Comparison of ENCODE assay signal across 11 cellular contexts in the genomic region with DNA sequence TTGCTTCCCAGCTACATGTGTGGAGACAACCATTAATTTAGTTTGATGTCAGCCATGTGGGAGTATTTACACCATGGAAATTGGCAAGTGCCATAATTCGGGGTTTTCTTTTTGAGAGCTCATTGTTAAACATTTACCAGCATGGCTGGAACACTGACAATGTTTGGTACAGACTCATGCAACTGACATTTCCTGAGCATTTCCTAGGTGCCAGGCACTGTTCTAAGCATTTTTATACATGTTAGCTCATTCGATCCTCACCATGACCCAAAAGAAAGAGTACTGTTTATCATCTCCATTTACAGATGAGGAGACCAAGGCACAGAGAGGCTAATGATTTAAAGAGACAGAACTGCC.
A peak's percentile ranks its signal among the peaks of the same experiment; 100 is the strongest.
DNase-seq lines count a peak whose midpoint lies in the region; ATAC-seq, FAIRE-seq and TF ChIP-seq lines count a peak whose summit lies in the region.
"Had no signal": no experiment of that assay in that cellular context is flagged by ENCODE, and none has a peak within 500 bp of the region (broad histone marks: within the 10 kb centered on the region; RNA-seq: fewer than 3 reads in every experiment).

No MANE protein-coding gene starts in this region.

- DNase-seq in astrocyte (ENCODE audit: low read depth) (peak; percentile 91), sigmoid colon (no peak), esophagus muscularis mucosa (ENCODE audit: extremely low spot score) (no peak), GDM1 (lab: John Stamatoyannopoulos, UW) (no peak), aorta (no peak)
- DNase-seq: heart right ventricle had no signal

- TF ChIP-seq CTCF in astrocyte (IDR thresholded peaks at IDR 0.05; ENCODE audit: insufficient read depth, low read depth, low read length) (no peak), sigmoid colon (IDR thresholded peaks at IDR 0.05) (no peak), esophagus muscularis mucosa (IDR thresholded peaks at IDR 0.05) (no peak)

- H3K9me3 ChIP-seq in astrocyte (ENCODE audit: insufficient read depth, low read depth, low read length), result no peaks in the 10 kb centered on the region
- H3K9me3 ChIP-seq in mucosa of rectum (ENCODE audit: control insufficient read depth in 2 of 2, low read length in 2 of 2), result no peaks in the 10 kb centered on the region
- no peaks in the 10 kb centered on the region for H3K9me3 ChIP-seq in sigmoid colon
- peaks cover 0 to 7% (median 0%) of the 10 kb centered on the region in 4 donors for H3K9me3 ChIP-seq in esophagus muscularis mucosa
- H3K9me3 ChIP-seq in aorta (ENCODE audit: control insufficient read depth, low read length), result no peaks in the 10 kb centered on the region
- H3K9me3 ChIP-seq: heart right ventricle had no signal

- H3K27me3 ChIP-seq in astrocyte (ENCODE audit: insufficient read depth, low read length) (no peaks in the 10 kb centered on the region), mucosa of rectum (ENCODE audit: control insufficient read depth in 2 of 2, insufficient read depth in 2 of 2, low read length in 2 of 2) (peaks cover 0 to 6% of the 10 kb centered on the region in 2 donors), sigmoid colon (peaks cover 0 to 48% (median 5%) of the 10 kb centered on the region in 3 donors), esophagus muscularis mucosa (peaks cover 0 to 91% (median 0%) of the 10 kb centered on the region in 4 donors), aorta (ENCODE audit: control insufficient read depth in 1 of 2, insufficient read depth in 2 of 2, low read length in 1 of 2) (no peaks in the 10 kb centered on the region)

- ATAC-seq in GM18909 (IDR thresholded peaks at IDR 0.05; ENCODE audit: poor library complexity, unreplicated experiment), result peak; percentile 16
- peak; percentile 36 for ATAC-seq in HG03064 (IDR thresholded peaks at IDR 0.05; ENCODE audit: low read depth, unreplicated experiment)
- no peak for ATAC-seq in aorta (ENCODE audit: low FRiP score)

- H3K27ac Mint-ChIP-seq in astrocyte (ENCODE audit: unreplicated experiment), result peak overlapping the region; percentile 82

- H3K4me1 ChIP-seq in astrocyte (ENCODE audit: insufficient read depth, low read length) (peaks cover 66% of the 10 kb centered on the region), mucosa of rectum (ENCODE audit: control insufficient read depth in 2 of 2, insufficient read depth in 2 of 2, low read length in 2 of 2) (peaks cover 2 to 10% of the 10 kb centered on the region in 2 donors), sigmoid colon (no peaks in the 10 kb centered on the region), esophagus muscularis mucosa (peaks cover 8 to 12% (median 11%) of the 10 kb centered on the region in 4 donors), aorta (ENCODE audit: control insufficient read depth in 1 of 2, insufficient read depth in 2 of 2, low read length in 2 of 2) (no peaks in the 10 kb centered on the region)

- no peak for FAIRE-seq in astrocyte (lab: Jason Lieb, UNC)

- H3K9ac ChIP-seq in astrocyte (ENCODE audit: low read length) (peak overlapping the region; percentile 78), mucosa of rectum (ENCODE audit: low read depth in 1 of 2, low read length in 2 of 2) (no peak overlapping the region)

- peak overlapping the region; percentile 79 for H3K4me2 ChIP-seq in astrocyte (ENCODE audit: low read length)

- peaks cover 42% of the 10 kb centered on the region for H3K4me1 Mint-ChIP-seq in astrocyte (ENCODE audit: low read depth, unreplicated experiment)

- peaks cover 7% of the 10 kb centered on the region for H3K9me3 Mint-ChIP-seq in astrocyte (ENCODE audit: unreplicated experiment)
- H3K9me3 Mint-ChIP-seq: activated naive CD4-positive, alpha-beta T cell treated with anti-CD3 and anti-CD28 coated beads for 36 hours had no signal

- TF ChIP-seq EP300 in sigmoid colon (IDR thresholded peaks at IDR 0.05), result no peak
- no peak for TF ChIP-seq EP300 in esophagus muscularis mucosa (IDR thresholded peaks at IDR 0.05)

- H2AFZ ChIP-seq in astrocyte (ENCODE audit: low read depth, low read length), result no peak overlapping the region

- H3K36me3 ChIP-seq in astrocyte (ENCODE audit: insufficient read depth, low read length) (no peaks in the 10 kb centered on the region), mucosa of rectum (ENCODE audit: control insufficient read depth in 2 of 2, insufficient read depth in 2 of 2, low read length in 2 of 2) (no peaks in the 10 kb centered on the region), sigmoid colon (no peaks in the 10 kb centered on the region), esophagus muscularis mucosa (no peaks in the 10 kb centered on the region), aorta (ENCODE audit: control insufficient read depth in 1 of 2, insufficient read depth in 2 of 2, low read length in 1 of 2) (no peaks in the 10 kb centered on the region)
- H3K36me3 ChIP-seq: heart right ventricle had no signal

- peak overlapping the region; percentile 34 for H3K4me3 ChIP-seq in astrocyte (ENCODE audit: insufficient read depth, low read depth, low read length)
- no peak overlapping the region for H3K4me3 ChIP-seq in mucosa of rectum (ENCODE audit: low read length in 2 of 2)
- no peak overlapping the region for H3K4me3 ChIP-seq in sigmoid colon
- H3K4me3 ChIP-seq in esophagus muscularis mucosa, result no peak overlapping the region
- H3K4me3 ChIP-seq in aorta (ENCODE audit: low read length in 2 of 2), result no peak overlapping the region
- H3K4me3 ChIP-seq: heart right ventricle had no signal

- H4K20me1 ChIP-seq in astrocyte (ENCODE audit: insufficient read depth, low read length), result no peaks in the 10 kb centered on the region

- H3K27ac ChIP-seq in astrocyte (ENCODE audit: low read depth, low read length), result peak overlapping the region; percentile 97
- H3K27ac ChIP-seq in mucosa of rectum (ENCODE audit: low read depth in 2 of 2, low read length in 2 of 2), result peak overlapping the region; percentile 78 to 84
- no peak overlapping the region for H3K27ac ChIP-seq in sigmoid colon
- H3K27ac ChIP-seq in esophagus muscularis mucosa (replicated peaks in 1 of 4), result no peak overlapping the region
- H3K27ac ChIP-seq in aorta (ENCODE audit: low read depth in 1 of 2, low read length in 2 of 2), result no peak overlapping the region

- TF ChIP-seq POLR2A in sigmoid colon (IDR thresholded peaks at IDR 0.05), result no peak
- no peak for TF ChIP-seq POLR2A in esophagus muscularis mucosa (IDR thresholded peaks at IDR 0.05; ENCODE audit: low read depth)

- intact Hi-C loops in sigmoid colon (cut with DNase I), result no loop called here
- intact Hi-C loops in esophagus muscularis mucosa (cut with DNase I), result no loop called here
- intact Hi-C loops in aorta (cut with DNase I), result loop anchor here in 1 of 2 donors (5.0 kb wide), 1 partner anchor 88 kb away; the partner anchor contains the start of gene FOXL1

- 31 to 77% methylated on average over 2 of the region's 2 CpGs for WGBS in sigmoid colon, 2 donors
- WGBS in esophagus muscularis mucosa, result 58% methylated on average over 2 of the region's 2 CpGs
- WGBS in aorta, 2 donors, result 5 to 10% methylated on average over 2 of the region's 2 CpGs

- H3K36me3 Mint-ChIP-seq in astrocyte (ENCODE audit: low read depth, unreplicated experiment), result peaks cover 3% of the 10 kb centered on the region

- no peak overlapping the region for H3K4me3 Mint-ChIP-seq in astrocyte (ENCODE audit: unreplicated experiment)
- H3K4me3 Mint-ChIP-seq: activated naive CD4-positive, alpha-beta T cell treated with anti-CD3 and anti-CD28 coated beads for 36 hours; neural crest cell had no signal

- H3K79me2 ChIP-seq in astrocyte (ENCODE audit: insufficient read depth, low read length), result no peaks in the 10 kb centered on the region

- no peaks in the 10 kb centered on the region for H3K27me3 Mint-ChIP-seq in astrocyte (ENCODE audit: low read depth, unreplicated experiment)

Comparison
In these comparisons a context has a peak if more than half of its experiments do, and no peak if none do; other contexts are left out.
1. H3K27ac ChIP-seq: peak in astrocyte (single experiment) and mucosa of rectum (2 of 2); none in sigmoid colon (0 of 4), esophagus muscularis mucosa (0 of 4) and aorta (0 of 2).